ENCODE assay signal across 16 cellular contexts in genomic region chr7:140217750-140218501, GRCh38. TPM values are rescaled to one million over a fixed set of nuclear protein-coding genes. Genes with fewer than 3 reads are reported as not detected.
DNase-seq lines count a peak whose midpoint lies in the region; ATAC-seq, FAIRE-seq and TF ChIP-seq lines count a peak whose summit lies in the region.
"Had no signal": no experiment of that assay in that cellular context is flagged by ENCODE, and none has a peak within 500 bp of the region (broad histone marks: within the 10 kb centered on the region; RNA-seq: fewer than 3 reads in every experiment).

No MANE protein-coding gene starts in this region.

- no peak overlapping the region for H2BK12ac ChIP-seq in trophoblast cell (ENCODE audit: low read length)

- H4K8ac ChIP-seq in trophoblast cell (ENCODE audit: low read depth, low read length), result no peak overlapping the region

- no peaks in the 10 kb centered on the region for H3K9me1 ChIP-seq in K562 (ENCODE audit: control insufficient read depth, insufficient read depth, low read length)

- no peak overlapping the region for H4K91ac ChIP-seq in trophoblast cell (ENCODE audit: low read depth, low read length)

- POLR2A ChIA-PET in HEK293 (lab: Yijun Ruan, JAX) (no interaction called here), K562 (lab: Yijun Ruan, JAX) (interaction anchor here (1.3 kb wide), 1 partner anchor 25 kb away, joined by 3 read pairs; no protein-coding TSS in a partner anchor)

- FAIRE-seq in K562 (lab: Jason Lieb, UNC), result no peak
- FAIRE-seq: G401.6, GM12892, H1 had no signal

- H4K20me1 ChIP-seq in K562 (replicated peaks; ENCODE audit: control insufficient read depth, insufficient read depth, low read length) (no peaks in the 10 kb centered on the region), osteoblast (ENCODE audit: insufficient read depth, low read length) (no peaks in the 10 kb centered on the region)

- H2BK120ac ChIP-seq in trophoblast cell (ENCODE audit: insufficient read depth, low read length, poor library complexity), result no peak overlapping the region

- TF ChIP-seq CTCF in HEK293 (tag by site-specific recombination; IDR thresholded peaks at IDR 0.05) (no peak), K562 (IDR thresholded peaks at IDR 0.05 in 2 of 3, conservative IDR thresholded peaks at IDR 0.05 in 1 of 3; ENCODE audit: insufficient read depth in 2 of 3, low read depth in 1 of 3, low read length in 3 of 3) (no peak), osteoblast (IDR thresholded peaks at IDR 0.05; ENCODE audit: extremely low read depth, low read depth, low read length) (no peak)

- H3K36me3 ChIP-seq in HEK293 (ENCODE audit: control insufficient read depth in 2 of 2, insufficient read depth in 1 of 2, low read length in 2 of 2) (no peaks in the 10 kb centered on the region), K562 (ENCODE audit: control insufficient read depth, insufficient read depth, low read length) (no peaks in the 10 kb centered on the region), trophoblast cell (ENCODE audit: control insufficient read depth in 1 of 2, insufficient read depth in 2 of 2, low read length in 2 of 2) (no peaks in the 10 kb centered on the region), osteoblast (ENCODE audit: insufficient read depth, low read length) (no peaks in the 10 kb centered on the region)

- no peak for TF ChIP-seq EP300 in K562 (IDR thresholded peaks at IDR 0.05; ENCODE audit: low read length)

- H2AFZ ChIP-seq in K562 (ENCODE audit: low read depth, low read length) (no peak overlapping the region), trophoblast cell (ENCODE audit: insufficient read depth, low read length, poor library complexity) (no peak overlapping the region), osteoblast (ENCODE audit: low read length) (no peak overlapping the region)

- H3K9me3 ChIP-seq in HEK293 (ENCODE audit: control insufficient read depth, insufficient read depth, low read depth, low read length) (no peaks in the 10 kb centered on the region), K562 (replicated peaks; ENCODE audit: control insufficient read depth, insufficient read depth, low read depth, low read length) (peaks cover 2% of the 10 kb centered on the region; the same call in 1 of the 2 replicates), trophoblast cell (ENCODE audit: insufficient read depth, low read depth, low read length) (peaks cover 2% of the 10 kb centered on the region), osteoblast (ENCODE audit: low read depth, low read length) (no peaks in the 10 kb centered on the region)

- no peak overlapping the region for H3K14ac ChIP-seq in trophoblast cell (ENCODE audit: low read length)

- H3K79me2 ChIP-seq in K562 (ENCODE audit: control insufficient read depth, insufficient read depth, low read length) (no peaks in the 10 kb centered on the region), trophoblast cell (ENCODE audit: control insufficient read depth, insufficient read depth, low read length, poor library complexity) (no peaks in the 10 kb centered on the region), osteoblast (ENCODE audit: insufficient read depth, low read length) (no peaks in the 10 kb centered on the region)

- H3K18ac ChIP-seq in trophoblast cell (ENCODE audit: low read length), result no peak overlapping the region

- H3K4me2 ChIP-seq in K562 (ENCODE audit: insufficient read depth, low read length) (no peak overlapping the region), trophoblast cell (ENCODE audit: low read length) (no peak overlapping the region), osteoblast (ENCODE audit: insufficient read depth, low read length) (no peak overlapping the region)

- intact Hi-C loops in K562 (cut with micrococcal nuclease), result no loop called here

- ATAC-seq in K562, result no peak

- no TSS peak for BruUV-seq in K562 (replicated peaks; lab: Mats Ljungman, UMichigan)

- H3K4me1 ChIP-seq in HEK293 (ENCODE audit: control insufficient read depth, insufficient read depth, low read length) (no peaks in the 10 kb centered on the region), K562 (replicated peaks in 1 of 2; ENCODE audit: control insufficient read depth in 2 of 2, insufficient read depth in 2 of 2, low read length in 2 of 2) (peaks cover 3 to 5% of the 10 kb centered on the region in 2 experiments; a peak in 2 of 5 replicates), trophoblast cell (ENCODE audit: control insufficient read depth in 1 of 2, insufficient read depth in 2 of 2, low read length in 2 of 2) (peaks cover 0 to 5% of the 10 kb centered on the region in 2 experiments), osteoblast (ENCODE audit: insufficient read depth, low read length) (peaks cover 13% of the 10 kb centered on the region)

- CTCF ChIA-PET in HEK293 (lab: Yijun Ruan, JAX), result no interaction called here
- CTCF ChIA-PET in K562 (lab: Yijun Ruan, JAX; ENCODE audit: low intra/inter-chr PET ratio), result no interaction called here

- H3K9ac ChIP-seq in K562 (ENCODE audit: insufficient read depth in 1 of 2, low read depth in 2 of 2, low read length in 2 of 2) (no peak overlapping the region), trophoblast cell (ENCODE audit: low read length) (no peak overlapping the region)

- no peak overlapping the region for H4K12ac ChIP-seq in trophoblast cell (ENCODE audit: low read depth, low read length)

- H3K23ac ChIP-seq in trophoblast cell (ENCODE audit: low read length), result no peak overlapping the region

- in situ Hi-C loops in K562 (cut with MboI), result no loop called here

- DNase-seq in K562 (ENCODE audit: extremely low read depth in 1 of 4, low spot score in 3 of 4) (no peak), trophoblast cell (no peak), osteoblast (ENCODE audit: insufficient read length, low spot score, missing footprints) (no peak), kidney glomerular epithelial cell (lab: John Stamatoyannopoulos, UW) (no peak)
- no peak for DNase-seq in activated CD8-positive, alpha-beta memory T cell treated with anti-CD3 and anti-CD28 coated beads, Interleukin-2, amount 50 U/mL, for 48 hours
- DNase-seq: C1 segment of cervical spinal cord; Calu3; CD4-positive, alpha-beta memory T cell; COR-L47; DMS153; DND-41; HCEC 1CT had no signal

- TF ChIP-seq POLR2A in K562 (conservative IDR thresholded peaks at IDR 0.05), result no peak

- no peak overlapping the region for H3K27ac ChIP-seq in HEK293 (ENCODE audit: extremely low read depth, low read depth, low read length)
- H3K27ac ChIP-seq in K562 (ENCODE audit: extremely low read depth, low read depth, low read length), result no peak overlapping the region
- H3K27ac ChIP-seq in trophoblast cell (ENCODE audit: low read depth, low read length), result peak overlapping the region; percentile 21
- H3K27ac ChIP-seq in osteoblast (ENCODE audit: low read depth, low read length), result no peak overlapping the region

- no peak overlapping the region for H2AK5ac ChIP-seq in trophoblast cell (ENCODE audit: low read length)

- H2BK5ac ChIP-seq in trophoblast cell (ENCODE audit: low read depth, low read length, poor library complexity), result no peak overlapping the region

- peaks cover 0 to 7% of the 10 kb centered on the region in 2 experiments; a peak in 1 of 5 replicates for H3K27me3 ChIP-seq in K562 (ENCODE audit: control insufficient read depth in 2 of 2, insufficient read depth in 2 of 2, low read length in 2 of 2)
- no peaks in the 10 kb centered on the region for H3K27me3 ChIP-seq in trophoblast cell (ENCODE audit: insufficient read depth, low read length)
- peaks cover 8% of the 10 kb centered on the region for H3K27me3 ChIP-seq in osteoblast (ENCODE audit: insufficient read depth, low read length)

- no peaks in the 10 kb centered on the region for H3K79me1 ChIP-seq in trophoblast cell (ENCODE audit: low read length)

- H3K4me3 ChIP-seq in HEK293 (ENCODE audit: low read depth, low read length), result no peak overlapping the region
- H3K4me3 ChIP-seq in K562, result no peak overlapping the region
- no peak overlapping the region for H3K4me3 ChIP-seq in trophoblast cell (ENCODE audit: low read depth, low read length)
- no peak overlapping the region for H3K4me3 ChIP-seq in osteoblast (ENCODE audit: insufficient read depth, low read length)

- WGBS in K562 (ENCODE audit: insufficient coverage, low coverage, missing lambda C conversion rate), result 42% methylated on average over 4 of the region's 4 CpGs
- no CpG with 5 or more reads among the region's 4 CpGs for WGBS in trophoblast cell (ENCODE audit: extremely low coverage, insufficient coverage, insufficient read length)

- TF ChIP-seq RAD21 in K562 (CRISPR knock-in tag; conservative IDR thresholded peaks at IDR 0.05 in 1 of 2, IDR thresholded peaks at IDR 0.05 in 1 of 2), result no peak

- H3K4ac ChIP-seq in trophoblast cell (ENCODE audit: low read depth, low read length), result no peak overlapping the region

TF ChIP-seq in HEK293, 187 proteins besides CTCF, POLR2A, EP300 and RAD21:
- peak; percentile 57 for TF ChIP-seq SETDB1 (IDR thresholded peaks at IDR 0.05; ENCODE audit: insufficient read length, low read length)
- TF ChIP-seq ZEB2 (tag by site-specific recombination; IDR thresholded peaks at IDR 0.05), result no peak

TF ChIP-seq in K562, 482 proteins besides CTCF, POLR2A, EP300 and RAD21 (continues in another document):
- TF ChIP-seq ZFP36 (IDR thresholded peaks at IDR 0.05; ENCODE audit: low read depth, low read length, partially characterized antibody) (peak; percentile 56), ZNF431 (CRISPR knock-in tag; IDR thresholded peaks at IDR 0.05) (peak; percentile 99), CEBPB (tag; IDR thresholded peaks at IDR 0.05) (0 out of 2 replicates have a peak, but pooled peaks have one; percentile 10), FUS (optimal IDR thresholded peaks at IDR 0.05; ENCODE audit: low read depth, low read length) (no peak)

RNA-seq across cellular contexts. Expression of gene KDM7A, which starts 41.1 kb away (rescaled TPM):
- 15.5 and 30.7 TPM in 2 replicates for total RNA-seq in K562 (2011; cell fraction: chromatin; rRNA removed; ENCODE audit: low replicate concordance)
- 5.2 and 9.6 TPM in 2 replicates for total RNA-seq in K562 (2011; cell fraction: nucleolus; rRNA removed)
- 11.7 and 17.5 TPM in 2 replicates for total RNA-seq in K562 (2011; cell fraction: nucleoplasm; rRNA removed)
- total RNA-seq in K562 (2014; rRNA removed) (7.4 and 8.4 TPM in 2 replicates), K562 (2014; rRNA removed; fragmentation: Illumina TruSeq; extraction: Trizol) (7.0 and 8.2 TPM in 2 replicates), K562 (2015; rRNA removed; fragmentation: Illumina TruSeq; extraction: Trizol) (3.5 and 4.1 TPM in 2 replicates), K562 (2021) (7.6 and 7.8 TPM in 2 replicates), osteoblast (12.4 and 13.4 TPM in 2 replicates)
- polyA plus RNA-seq in K562 (2011; rRNA removed) (6.4 and 7.6 TPM in 2 replicates), K562 (2014; fragmentation: Illumina TruSeq; extraction: Trizol) (8.3 and 10.3 TPM in 2 replicates), K562 (2014; fragmentation: Nextera tagmentation; extraction: Ambion mirVana) (1 to 10 TPM in 1 of 2 experiments, under 1 TPM in 1; 0.90 to 1.3 TPM), K562 (2014; rRNA removed) (4.4 and 6.7 TPM in 2 replicates)
- polyA plus RNA-seq in K562 (2011; cell fraction: cytosol; rRNA removed), result 2.1 and 3.7 TPM in 2 replicates
- polyA plus RNA-seq in K562 (2011; cell fraction: nucleus; rRNA removed), result 15.0 and 21.3 TPM in 2 replicates
- polyA plus RNA-seq in K562 (2012), result 2.9 and 5.2 TPM in 2 replicates
- 21.0 and 23.1 TPM in 2 replicates for polyA minus RNA-seq in K562 (2011; rRNA and poly(A)+ RNA removed)
- 7.3 and 9.8 TPM in 2 replicates for polyA minus RNA-seq in K562 (2011; cell fraction: cytosol; rRNA and poly(A)+ RNA removed)
- 9.2 and 16.3 TPM in 2 replicates for polyA minus RNA-seq in K562 (2011; cell fraction: nucleus; rRNA and poly(A)+ RNA removed)
- polyA plus RNA-seq in trophoblast cell (2013), result 10.3 and 11.5 TPM in 2 replicates

Comparison
In these comparisons a context has a peak if more than half of its experiments do, and no peak if none do; other contexts are left out.
1. Of the 44 proteins assayed by ChIP-seq in both K562 and HEK293: peak only in K562: none; only in HEK293: SETDB1; in both: none; in neither: 42; mixed calls (peak in some experiments, not most) for 1.